21 cellular contexts compared by ENCODE assay signal in the genomic region with DNA sequence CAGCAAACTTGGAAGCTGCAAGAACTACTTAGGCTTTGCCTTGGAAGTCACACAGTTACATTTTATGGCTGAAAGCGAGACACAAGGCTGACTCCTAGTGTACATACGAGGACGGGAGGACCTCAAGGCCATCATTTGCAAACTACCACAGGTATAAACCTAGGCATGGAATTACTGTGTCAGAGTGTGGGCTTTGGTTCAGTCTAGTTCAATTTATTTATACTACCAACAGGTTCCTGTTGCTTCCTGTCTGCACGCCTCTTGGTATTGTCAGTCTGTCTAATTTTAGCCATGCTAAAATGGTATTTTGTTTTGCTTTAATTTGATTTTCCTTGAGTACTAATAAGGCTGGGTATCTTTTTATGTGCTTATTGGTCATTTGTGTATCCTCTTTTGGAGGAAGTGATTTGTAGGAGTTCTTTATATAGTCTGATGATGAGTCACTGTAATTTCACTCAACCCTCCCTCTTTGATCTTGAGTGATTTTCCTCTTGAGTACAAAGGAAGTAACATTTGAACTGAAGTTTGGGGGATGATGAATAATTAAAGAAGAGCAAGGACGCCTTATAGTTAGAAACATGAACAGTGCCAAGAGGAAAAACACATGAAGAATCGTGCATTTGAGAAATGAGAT. TPM values are rescaled to one million over a fixed set of nuclear protein-coding genes. Genes with fewer than 3 reads are reported as not detected.
DNase-seq lines count a peak whose midpoint lies in the region; ATAC-seq, FAIRE-seq and TF ChIP-seq lines count a peak whose summit lies in the region.
"Had no signal": no experiment of that assay in that cellular context is flagged by ENCODE, and none has a peak within 500 bp of the region (broad histone marks: within the 10 kb centered on the region; RNA-seq: fewer than 3 reads in every experiment).

No MANE protein-coding gene starts in this region.

- no peak for TF ChIP-seq POLR2A in endothelial cell of umbilical vein (IDR thresholded peaks at IDR 0.05; ENCODE audit: low read depth, low read length)

- no peaks in the 10 kb centered on the region for H3K4me1 ChIP-seq in PC-3 (ENCODE audit: insufficient read depth, low read length)
- H3K4me1 ChIP-seq in endothelial cell of umbilical vein (ENCODE audit: control insufficient read depth, extremely low read depth, insufficient read depth, low read length): peaks cover 5% of the 10 kb centered on the region

- no peak for FAIRE-seq in endothelial cell of umbilical vein (lab: Jason Lieb, UNC)
- FAIRE-seq in frontal cortex (lab: Jason Lieb, UNC): no peak
- FAIRE-seq: G401.6, GM12892 had no signal

- H3K4me3 ChIP-seq in PC-3 (ENCODE audit: low read length) (no peak overlapping the region), endothelial cell of umbilical vein (replicated peaks in 1 of 3; ENCODE audit: insufficient read depth in 1 of 3, low read depth in 1 of 3, low read length in 3 of 3) (no peak overlapping the region)
- H3K4me3 ChIP-seq: GM23248 had no signal

- H3K9me3 ChIP-seq in PC-3 (ENCODE audit: low read length) (no peaks in the 10 kb centered on the region), endothelial cell of umbilical vein (replicated peaks; ENCODE audit: control insufficient read depth, insufficient read depth, low read length) (no peaks in the 10 kb centered on the region)

- POLR2A ChIA-PET in PC-3 (lab: Charles Lee; ENCODE audit: unreplicated experiment) (no interaction called here), endothelial cell of umbilical vein (lab: Charles Lee) (no interaction called here)

- TF ChIP-seq CTCF in PC-3 (conservative IDR thresholded peaks at IDR 0.05; ENCODE audit: low read depth, low read length) (no peak), endothelial cell of umbilical vein (IDR thresholded peaks at IDR 0.05; ENCODE audit: extremely low read depth in 1 of 2, insufficient read depth in 1 of 2, low read depth in 1 of 2, low read length in 2 of 2) (no peak)

- BruUV-seq in PC-3 (replicated peaks; lab: Mats Ljungman, UMichigan): no TSS peak
- BruUV-seq in endothelial cell of umbilical vein (replicated peaks; lab: Mats Ljungman, UMichigan): no TSS peak

- no peak; the same call in 1 of the 2 replicates for ATAC-seq in PC-3
- no peak for ATAC-seq in HG03439 (IDR thresholded peaks at IDR 0.05; ENCODE audit: unreplicated experiment)

- H3K79me2 ChIP-seq in PC-3 (ENCODE audit: low read length) (no peaks in the 10 kb centered on the region), endothelial cell of umbilical vein (ENCODE audit: control insufficient read depth, insufficient read depth, low read length) (no peaks in the 10 kb centered on the region)

- H3K27me3 ChIP-seq in PC-3 (ENCODE audit: low read length) (peaks cover 42% of the 10 kb centered on the region), endothelial cell of umbilical vein (ENCODE audit: control insufficient read depth in 2 of 2, insufficient read depth in 2 of 2, low read length in 2 of 2) (peaks cover 0 to 3% of the 10 kb centered on the region in 2 experiments)

- CTCF ChIA-PET in PC-3 (lab: Charles Lee) (no interaction called here), endothelial cell of umbilical vein (lab: Charles Lee) (no interaction called here)

- H4K20me1 ChIP-seq in PC-3 (ENCODE audit: low read length) (no peaks in the 10 kb centered on the region), endothelial cell of umbilical vein (replicated peaks; ENCODE audit: control insufficient read depth, extremely low read depth, insufficient read depth, low read length) (no peaks in the 10 kb centered on the region)

- H3K9me1 ChIP-seq in endothelial cell of umbilical vein (replicated peaks; ENCODE audit: control insufficient read depth, extremely low read depth, insufficient read depth, low read length): no peaks in the 10 kb centered on the region

- no peak overlapping the region for H3K27ac ChIP-seq in PC-3 (ENCODE audit: low read length)
- H3K27ac ChIP-seq in endothelial cell of umbilical vein (ENCODE audit: insufficient read depth, low read depth, low read length): no peak overlapping the region
- H3K27ac ChIP-seq: GM23248, HL-60, KMS-11 had no signal

- H3F3A ChIP-seq in PC-3 (ENCODE audit: low read length, unreplicated experiment): no peaks in the 10 kb centered on the region

- H3K9me2 ChIP-seq in PC-3 (replicated peaks; ENCODE audit: low read length): no peaks in the 10 kb centered on the region

- dilution Hi-C loops in endothelial cell of umbilical vein (cut with MboI; ENCODE audit: extremely low pct_ligation_motif_present, low sequenced_read_pairs): no loop called here

- no peak overlapping the region for H3K4me2 ChIP-seq in PC-3 (ENCODE audit: low read length)
- no peak overlapping the region for H3K4me2 ChIP-seq in endothelial cell of umbilical vein (ENCODE audit: insufficient read depth, low read length)
- H3K4me2 ChIP-seq: KMS-11 had no signal

- intact Hi-C loops in PC-3 (cut with micrococcal nuclease): no loop called here
- intact Hi-C loops in endothelial cell of umbilical vein (cut with micrococcal nuclease): no loop called here

- DNase-seq in NOMO-1 treated with DMSO at 0.1 percent for 48 hours (lab: John Stamatoyannopoulos, UW; ENCODE audit: unreplicated experiment): peak; percentile 11
- no peak for DNase-seq in NOMO-1 treated with dmso at 0.1 percent for 144 hours (lab: John Stamatoyannopoulos, UW; ENCODE audit: unreplicated experiment)
- DNase-seq in HCEC 1CT: peak; percentile 37
- peak; percentile 17 for DNase-seq in PC-3
- no peak for DNase-seq in endothelial cell of umbilical vein (ENCODE audit: low read depth, low spot score)
- DNase-seq in NCI-H524 (lab: John Stamatoyannopoulos, UW): no peak
- no peak for DNase-seq in frontal cortex (ENCODE audit: low spot score in 2 of 2)
- DNase-seq: 8988T; CD4-positive, alpha-beta T cell; DMS79; GM23248; MM.1S; NCI-H1105; NCI-H1694 treated with DMSO at 0.1 percent for 48 hours; NCI-H2171 treated with DMSO at 0.1 percent for 48 hours had no signal

- no peak overlapping the region for H3K9ac ChIP-seq in PC-3 (ENCODE audit: low read length)
- no peak overlapping the region for H3K9ac ChIP-seq in endothelial cell of umbilical vein (replicated peaks; ENCODE audit: extremely low read depth, insufficient read depth, low read length)
- H3K9ac ChIP-seq: GM23248, KMS-11 had no signal

- no peak overlapping the region for H2AFZ ChIP-seq in PC-3 (ENCODE audit: low read length)
- no peak overlapping the region for H2AFZ ChIP-seq in endothelial cell of umbilical vein (ENCODE audit: low read depth, low read length)
- H2AFZ ChIP-seq: GM23248 had no signal

- H3K36me3 ChIP-seq in PC-3 (ENCODE audit: low read depth, low read length) (no peaks in the 10 kb centered on the region), endothelial cell of umbilical vein (ENCODE audit: control insufficient read depth in 2 of 2, extremely low read depth in 1 of 2, insufficient read depth in 2 of 2, low read length in 2 of 2) (no peaks in the 10 kb centered on the region)

TF ChIP-seq in endothelial cell of umbilical vein, 7 proteins besides CTCF, POLR2A, EP300 and RAD21:
- TF ChIP-seq JUN (IDR thresholded peaks at IDR 0.05; ENCODE audit: borderline replicate concordance, insufficient read depth, insufficient read length, low read depth): no peak
- no peak for TF ChIP-seq EZH2 (IDR thresholded peaks at IDR 0.05; ENCODE audit: borderline replicate concordance, low read depth, low read length, severe bottlenecking)
- TF ChIP-seq MYC (IDR thresholded peaks at IDR 0.05; ENCODE audit: low read depth, low read length): no peak
- no peak for TF ChIP-seq GATA2 (IDR thresholded peaks at IDR 0.05; ENCODE audit: insufficient read depth, insufficient read length, low read depth, low read length)
- peak; percentile 53 for TF ChIP-seq FOS (IDR thresholded peaks at IDR 0.05; ENCODE audit: borderline replicate concordance, insufficient read depth, low read length)

RNA-seq across cellular contexts. Expression of gene ANKRD34C, which starts 8.2 kb away (rescaled TPM):
- not detected in 2 replicates for total RNA-seq in PC-3 (2014; rRNA removed)
- total RNA-seq in endothelial cell of umbilical vein: not detected in 2 replicates
- not detected in 2 replicates for polyA plus RNA-seq in endothelial cell of umbilical vein
- not detected in 2 replicates for polyA plus RNA-seq in endothelial cell of umbilical vein (2011; cell fraction: cytosol; rRNA removed)
- not detected in 2 replicates for polyA plus RNA-seq in endothelial cell of umbilical vein (2011; cell fraction: nucleus; rRNA removed)
- not detected in 2 replicates for polyA plus RNA-seq in endothelial cell of umbilical vein (2012)
- not detected in 2 replicates for polyA minus RNA-seq in endothelial cell of umbilical vein
- not detected for polyA minus RNA-seq in endothelial cell of umbilical vein (2011; cell fraction: cytosol; rRNA and poly(A)+ RNA removed)
- not detected in 2 replicates for polyA minus RNA-seq in endothelial cell of umbilical vein (2011; cell fraction: nucleus; rRNA and poly(A)+ RNA removed)
- under 0.01 TPM for total RNA-seq in frontal cortex
- total RNA-seq: CD4-positive, alpha-beta T cell; GM23248; NCI-H460 had no signal
- polyA plus RNA-seq: GM23248 had no signal

RNA-seq across cellular contexts. Expression of gene TMED3, which starts 20.2 kb away (rescaled TPM):
- total RNA-seq in PC-3 (2014; rRNA removed): 164 and 178 TPM in 2 replicates
- 105 and 114 TPM in 2 replicates for total RNA-seq in endothelial cell of umbilical vein
- polyA plus RNA-seq in endothelial cell of umbilical vein: 284 and 322 TPM in 2 replicates
- polyA plus RNA-seq in endothelial cell of umbilical vein (2011; cell fraction: cytosol; rRNA removed): 229 and 242 TPM in 2 replicates
- 87.5 and 87.6 TPM in 2 replicates for polyA plus RNA-seq in endothelial cell of umbilical vein (2011; cell fraction: nucleus; rRNA removed)
- 123 and 136 TPM in 2 replicates for polyA plus RNA-seq in endothelial cell of umbilical vein (2012)
- 144 and 155 TPM in 2 replicates for polyA minus RNA-seq in endothelial cell of umbilical vein
- polyA minus RNA-seq in endothelial cell of umbilical vein (2011; cell fraction: cytosol; rRNA and poly(A)+ RNA removed): 53.3 TPM
- 40.0 TPM in 2 replicates for polyA minus RNA-seq in endothelial cell of umbilical vein (2011; cell fraction: nucleus; rRNA and poly(A)+ RNA removed)
- total RNA-seq in frontal cortex: 28.5 TPM

Comparison
In these comparisons a context has a peak if more than half of its experiments do, and no peak if none do; other contexts are left out.
1. DNase-seq: peak in NOMO-1 treated with DMSO at 0.1 percent for 48 hours (single experiment), HCEC 1CT (single experiment) and PC-3 (single experiment); none in NOMO-1 treated with dmso at 0.1 percent for 144 hours (single experiment), endothelial cell of umbilical vein (single experiment), NCI-H524 (0 of 2) and frontal cortex (0 of 2).